In genomic region chr12:70242695-70243509, GRCh38 we compare ENCODE assay signal across 1 cellular context.
TF ChIP-seq lines count a peak whose summit lies in the region.

CNOT2 (plus strand) TSS chr12:70243433; CDS start chr12:70278227, 34,794 bp downstream.

TF ChIP-seq in K562, 482 proteins besides CTCF, POLR2A, EP300 and RAD21 (continued from another document and continues in another):
- no peak for TF ChIP-seq ZBTB34 (CRISPR knock-in tag; IDR thresholded peaks at IDR 0.05)
- TF ChIP-seq PTRF (tag; IDR thresholded peaks at IDR 0.05): no peak
- TF ChIP-seq TBL1XR1 (IDR thresholded peaks at IDR 0.05; ENCODE audit: low read length in 2 of 2): peak in 1 of 2 experiments; percentile 66; a peak in 2 of 4 replicates
- TF ChIP-seq NFRKB (IDR thresholded peaks at IDR 0.05; ENCODE audit: low read depth): peak; percentile 94
- no peak for TF ChIP-seq SRSF7 (optimal IDR thresholded peaks at IDR 0.05; ENCODE audit: low read depth, low read length)
- TF ChIP-seq ZNF347 (CRISPR knock-in tag; IDR thresholded peaks at IDR 0.05; ENCODE audit: low read depth): no peak
- no peak for TF ChIP-seq CBFA2T2 (conservative IDR thresholded peaks at IDR 0.05)
- peak; percentile 70 for TF ChIP-seq ETV1 (tag; conservative IDR thresholded peaks at IDR 0.05; ENCODE audit: low read depth)
- no peak for TF ChIP-seq NFYB (IDR thresholded peaks at IDR 0.05; ENCODE audit: extremely low read depth, insufficient read length)
- TF ChIP-seq ZNF431 (CRISPR knock-in tag; IDR thresholded peaks at IDR 0.05): peak; percentile 61; the same call in 1 of the 2 replicates
- TF ChIP-seq MGA (IDR thresholded peaks at IDR 0.05): peak; percentile 84
- TF ChIP-seq ELF4 (CRISPR knock-in tag; IDR thresholded peaks at IDR 0.05): no peak
- TF ChIP-seq SETDB1 (IDR thresholded peaks at IDR 0.05; ENCODE audit: low read length): no peak
- peak; percentile 45 for TF ChIP-seq NCOR1 (IDR thresholded peaks at IDR 0.05)
- TF ChIP-seq SIN3A (IDR thresholded peaks at IDR 0.05; ENCODE audit: borderline replicate concordance in 2 of 2, control insufficient read depth in 1 of 2, low read depth in 2 of 2, low read length in 2 of 2): peak; percentile 40 to 52; a peak in 1 of 4 replicates
- no peak for TF ChIP-seq PCBP2 (IDR thresholded peaks at IDR 0.05; ENCODE audit: low read depth, low read length, poor library complexity, severe bottlenecking)
- peak; percentile 99 for TF ChIP-seq EGR1 (conservative IDR thresholded peaks at IDR 0.05)
- no peak for TF ChIP-seq PREB (CRISPR knock-in tag; IDR thresholded peaks at IDR 0.05)
- no peak for TF ChIP-seq COPS2 (conservative IDR thresholded peaks at IDR 0.05)
- TF ChIP-seq ZNF699 (CRISPR knock-in tag; IDR thresholded peaks at IDR 0.05; ENCODE audit: insufficient replicate concordance): no peak
- peak; percentile 68 to 76 for TF ChIP-seq NRF1 (conservative IDR thresholded peaks at IDR 0.05 in 1 of 2, IDR thresholded peaks at IDR 0.05 in 1 of 2)
- peak; percentile 65 for TF ChIP-seq GTF2E2 (tag; IDR thresholded peaks at IDR 0.05)
- 0 out of 2 replicates have a peak, but pooled peaks have one; percentile 43 for TF ChIP-seq PATZ1 (CRISPR knock-in tag; IDR thresholded peaks at IDR 0.05; ENCODE audit: borderline replicate concordance)
- TF ChIP-seq TRIM28 (IDR thresholded peaks at IDR 0.05): no peak
- peak; percentile 45; the same call in 1 of the 2 replicates for TF ChIP-seq ZBTB40 (IDR thresholded peaks at IDR 0.05)
- no peak for TF ChIP-seq ZBTB40 (CRISPR knock-in tag; IDR thresholded peaks at IDR 0.05)
- peak; percentile 81 to 88 for TF ChIP-seq MAZ (CRISPR knock-in tag; conservative IDR thresholded peaks at IDR 0.05 in 1 of 2, IDR thresholded peaks at IDR 0.05 in 1 of 2)
- TF ChIP-seq LEF1 (IDR thresholded peaks at IDR 0.05): peak; percentile 58
- TF ChIP-seq TCF3 (CRISPR knock-in tag; IDR thresholded peaks at IDR 0.05): no peak; the same call in 1 of the 2 replicates
- no peak for TF ChIP-seq E2F5 (CRISPR knock-in tag; IDR thresholded peaks at IDR 0.05)
- peak; percentile 63; the same call in 1 of the 2 replicates for TF ChIP-seq TARDBP (IDR thresholded peaks at IDR 0.05)
